ENCODE assay signal across 16 cellular contexts in genomic region chr19:38813932-38814331, GRCh38. TPM values are rescaled to one million over a fixed set of nuclear protein-coding genes. Genes with fewer than 3 reads are reported as not detected.
DNase-seq lines count a peak whose midpoint lies in the region; ATAC-seq, FAIRE-seq and TF ChIP-seq lines count a peak whose summit lies in the region.
"Not testable (repeated sequence)": the region's sequence is repeated elsewhere in the genome, so short reads cannot be mapped to it uniquely, and the experiment has no call there.
"Had no signal": no experiment of that assay in that cellular context is flagged by ENCODE, and none has a peak within 500 bp of the region (broad histone marks: within the 10 kb centered on the region; RNA-seq: fewer than 3 reads in every experiment).

No MANE protein-coding gene starts in this region.

- in situ Hi-C loops in K562 (cut with MboI): not testable (repeated sequence)

- not testable (repeated sequence) for H3K4me3 Mint-ChIP-seq in stimulated activated effector memory CD8-positive, alpha-beta T cell treated with anti-CD3 and anti-CD28 coated beads, Interleukin-12 subunit alpha, Interleukin-12 subunit beta, amount 100 ng/mL, for 72 hours

- H3K9me3 Mint-ChIP-seq in stimulated activated effector memory CD8-positive, alpha-beta T cell treated with anti-CD3 and anti-CD28 coated beads, Interleukin-12 subunit alpha, Interleukin-12 subunit beta, amount 100 ng/mL, for 72 hours: not testable (repeated sequence)

- CTCF ChIA-PET in K562 (lab: Yijun Ruan, JAX; ENCODE audit: low intra/inter-chr PET ratio): not testable (repeated sequence)

- BruUV-seq in K562 (replicated peaks; lab: Mats Ljungman, UMichigan): not testable (repeated sequence)

- 35% methylated on average over 2 of the region's 2 CpGs for WGBS in K562 (ENCODE audit: insufficient coverage, low coverage, missing lambda C conversion rate)

- H3K4me1 ChIP-seq in Peyer's patch (peaks cover 0 to 23% (median 2%) of the 10 kb centered on the region in 4 donors), K562 (replicated peaks in 1 of 2; ENCODE audit: control insufficient read depth in 2 of 2, insufficient read depth in 2 of 2, low read length in 2 of 2) (peaks cover 4 to 35% of the 10 kb centered on the region in 2 experiments; a peak in 4 of 5 replicates), duodenal mucosa (ENCODE audit: control insufficient read depth in 1 of 2, insufficient read depth in 2 of 2, low read length in 2 of 2) (peaks cover 38 to 42% of the 10 kb centered on the region in 2 donors)
- H3K4me1 ChIP-seq in muscle layer of duodenum (ENCODE audit: control insufficient read depth in 1 of 2, insufficient read depth in 2 of 2, low read length in 2 of 2): not testable (repeated sequence)

- H3K27ac ChIP-seq in 22Rv1 (peak overlapping the region; percentile 50), Peyer's patch (peak overlapping the region in 3 of 4 donors; percentile 75 to 96 (median 85)), duodenal mucosa (ENCODE audit: low read depth, low read length) (peak overlapping the region; percentile 10), muscle layer of duodenum (ENCODE audit: low read length) (peak overlapping the region; percentile 31)
- not testable (repeated sequence) for H3K27ac ChIP-seq in K562 (ENCODE audit: extremely low read depth, low read depth, low read length)

- not testable (repeated sequence) for H3K4me1 Mint-ChIP-seq in stimulated activated effector memory CD8-positive, alpha-beta T cell treated with anti-CD3 and anti-CD28 coated beads, Interleukin-12 subunit alpha, Interleukin-12 subunit beta, amount 100 ng/mL, for 72 hours

- intact Hi-C loops in K562 (cut with micrococcal nuclease): not testable (repeated sequence)

- not testable (repeated sequence) for H3K9ac ChIP-seq in K562 (ENCODE audit: insufficient read depth in 1 of 2, low read depth in 2 of 2, low read length in 2 of 2); duodenal mucosa (ENCODE audit: low read depth in 1 of 2, low read length in 2 of 2)

- TF ChIP-seq POLR2A in Peyer's patch (IDR thresholded peaks at IDR 0.05); K562 (conservative IDR thresholded peaks at IDR 0.05): not testable (repeated sequence)

- FAIRE-seq in K562 (lab: Jason Lieb, UNC): peak; percentile 23

- H3K36me3 ChIP-seq in Peyer's patch (peaks cover 0 to 24% (median 0%) of the 10 kb centered on the region in 3 donors), K562 (ENCODE audit: control insufficient read depth, insufficient read depth, low read length) (peaks cover 22% of the 10 kb centered on the region; the same call in 2 of the 3 replicates), duodenal mucosa (ENCODE audit: control insufficient read depth in 1 of 2, insufficient read depth in 2 of 2, low read length in 2 of 2) (peaks cover 19 to 37% of the 10 kb centered on the region in 2 donors), muscle layer of duodenum (ENCODE audit: control insufficient read depth in 1 of 2, insufficient read depth in 2 of 2, low read length in 2 of 2) (peaks cover 12 to 33% of the 10 kb centered on the region in 2 donors)

- H3K4me3 ChIP-seq in Peyer's patch: peak overlapping the region in 2 of 4 donors; percentile 40 to 56
- H3K4me3 ChIP-seq in K562; duodenal mucosa (ENCODE audit: low read depth in 1 of 2, low read length in 2 of 2); muscle layer of duodenum (ENCODE audit: low read depth in 1 of 2, low read length in 2 of 2): not testable (repeated sequence)

- not testable (repeated sequence) for TF ChIP-seq CTCF in 22Rv1 (IDR thresholded peaks at IDR 0.05); Peyer's patch (IDR thresholded peaks at IDR 0.05); K562 (IDR thresholded peaks at IDR 0.05 in 2 of 3, conservative IDR thresholded peaks at IDR 0.05 in 1 of 3; ENCODE audit: insufficient read depth in 2 of 3, low read depth in 1 of 3, low read length in 3 of 3)

- not testable (repeated sequence) for TF ChIP-seq EP300 in K562 (IDR thresholded peaks at IDR 0.05; ENCODE audit: low read length)

- not testable (repeated sequence) for H3K27me3 ChIP-seq in Peyer's patch; K562 (ENCODE audit: control insufficient read depth in 2 of 2, insufficient read depth in 2 of 2, low read length in 2 of 2); duodenal mucosa (ENCODE audit: control insufficient read depth in 1 of 2, insufficient read depth in 2 of 2, low read length in 2 of 2); muscle layer of duodenum (ENCODE audit: low read depth, low read length)

- POLR2A ChIA-PET in K562 (lab: Yijun Ruan, JAX): interaction anchor here (0.6 to 3.2 kb wide), 3 partner anchors 18 to 86 kb away, joined by 3 to 14 read pairs (median 7); partner anchors contain the start of gene ECH1

- not testable (repeated sequence) for H2AFZ ChIP-seq in K562 (ENCODE audit: low read depth, low read length)

- peak overlapping the region; percentile 48 for H3K27ac Mint-ChIP-seq in stimulated activated effector memory CD8-positive, alpha-beta T cell treated with anti-CD3 and anti-CD28 coated beads, Interleukin-12 subunit alpha, Interleukin-12 subunit beta, amount 100 ng/mL, for 72 hours

- not testable (repeated sequence) for H3K9me1 ChIP-seq in K562 (ENCODE audit: control insufficient read depth, insufficient read depth, low read length)

- H3K79me2 ChIP-seq in K562 (ENCODE audit: control insufficient read depth, insufficient read depth, low read length): not testable (repeated sequence)

- not testable (repeated sequence) for H3K9me3 ChIP-seq in Peyer's patch; K562 (replicated peaks; ENCODE audit: control insufficient read depth, insufficient read depth, low read depth, low read length); duodenal mucosa (ENCODE audit: control insufficient read depth in 1 of 2, low read length in 2 of 2); muscle layer of duodenum (ENCODE audit: control insufficient read depth in 1 of 2, low read length in 2 of 2)

- ATAC-seq in K562; stimulated activated effector memory CD8-positive, alpha-beta T cell treated with anti-CD3 and anti-CD28 coated beads, Interleukin-12 subunit alpha, Interleukin-12 subunit beta, amount 100 ng/mL, for 72 hours: not testable (repeated sequence)

- TF ChIP-seq RAD21 in K562 (CRISPR knock-in tag; conservative IDR thresholded peaks at IDR 0.05 in 1 of 2, IDR thresholded peaks at IDR 0.05 in 1 of 2): not testable (repeated sequence)

- not testable (repeated sequence) for H4K20me1 ChIP-seq in K562 (replicated peaks; ENCODE audit: control insufficient read depth, insufficient read depth, low read length)

- not testable (repeated sequence) for DNase-seq in Peyer's patch; K562 (ENCODE audit: extremely low read depth in 1 of 4, low spot score in 3 of 4); stimulated activated effector memory CD8-positive, alpha-beta T cell treated with anti-CD3 and anti-CD28 coated beads, Interleukin-12 subunit alpha, Interleukin-12 subunit beta, amount 100 ng/mL, for 72 hours (ENCODE audit: low spot score in 2 of 2)

- peaks cover 33% of the 10 kb centered on the region for H3K36me3 Mint-ChIP-seq in stimulated activated effector memory CD8-positive, alpha-beta T cell treated with anti-CD3 and anti-CD28 coated beads, Interleukin-12 subunit alpha, Interleukin-12 subunit beta, amount 100 ng/mL, for 72 hours

- not testable (repeated sequence) for H3K4me2 ChIP-seq in K562 (ENCODE audit: insufficient read depth, low read length)

RNA-seq across cellular contexts. Expression of gene LGALS4, which starts 1.2 kb away (rescaled TPM):
- total RNA-seq in Peyer's patch (1,000 to 10,000 TPM; 1,215 to 4,170 (median 2,579) TPM), K562 (2014; rRNA removed) (not detected in 2 replicates), K562 (2014; rRNA removed; fragmentation: Illumina TruSeq; extraction: Trizol) (not detected in 2 replicates), K562 (2015; rRNA removed; fragmentation: Illumina TruSeq; extraction: Trizol) (0.18 TPM in 1 of 2 replicates, not detected in the other), K562 (2021) (1.1 and 1.8 TPM in 2 replicates)
- total RNA-seq in K562 (2011; cell fraction: chromatin; rRNA removed; ENCODE audit: low replicate concordance): 0.95 and 3.4 TPM in 2 replicates
- total RNA-seq in K562 (2011; cell fraction: nucleolus; rRNA removed): 2.1 and 2.7 TPM in 2 replicates
- total RNA-seq in K562 (2011; cell fraction: nucleoplasm; rRNA removed): 0.61 and 0.95 TPM in 2 replicates
- polyA plus RNA-seq in K562 (2011; rRNA removed) (0.31 and 0.38 TPM in 2 replicates), K562 (2014; fragmentation: Illumina TruSeq; extraction: Trizol) (0.17 and 0.36 TPM in 2 replicates), K562 (2014; fragmentation: Nextera tagmentation; extraction: Ambion mirVana) (under 1 TPM in 1 of 2 experiments, not detected in 1; 0.08 TPM), K562 (2014; rRNA removed) (0.29 TPM in 1 of 2 replicates, not detected in the other)
- 0.25 and 0.96 TPM in 2 replicates for polyA plus RNA-seq in K562 (2011; cell fraction: cytosol; rRNA removed)
- 3.1 and 3.7 TPM in 2 replicates for polyA plus RNA-seq in K562 (2011; cell fraction: nucleus; rRNA removed)
- 0.58 and 0.64 TPM in 2 replicates for polyA plus RNA-seq in K562 (2012)
- polyA minus RNA-seq in K562 (2011; rRNA and poly(A)+ RNA removed): 0.14 TPM in 1 of 2 replicates, not detected in the other
- not detected in 2 replicates for polyA minus RNA-seq in K562 (2011; cell fraction: cytosol; rRNA and poly(A)+ RNA removed)
- polyA minus RNA-seq in K562 (2011; cell fraction: nucleus; rRNA and poly(A)+ RNA removed): 0.67 TPM in 1 of 2 replicates, not detected in the other
- total RNA-seq: Daoy, G401 had no signal
- polyA plus RNA-seq: CD14-positive monocyte, GM23338 had no signal

RNA-seq across cellular contexts. Expression of gene ECH1, which starts 17.7 kb away (rescaled TPM):
- total RNA-seq in Peyer's patch (100 to 1,000 TPM; 138 to 276 (median 156) TPM), K562 (2014; rRNA removed) (67.3 and 69.6 TPM in 2 replicates), K562 (2014; rRNA removed; fragmentation: Illumina TruSeq; extraction: Trizol) (40.1 and 58.0 TPM in 2 replicates), K562 (2015; rRNA removed; fragmentation: Illumina TruSeq; extraction: Trizol) (84.9 and 98.2 TPM in 2 replicates), K562 (2021) (89.2 and 91.7 TPM in 2 replicates)
- 23.7 and 41.8 TPM in 2 replicates for total RNA-seq in K562 (2011; cell fraction: chromatin; rRNA removed; ENCODE audit: low replicate concordance)
- 32.6 and 33.9 TPM in 2 replicates for total RNA-seq in K562 (2011; cell fraction: nucleolus; rRNA removed)
- total RNA-seq in K562 (2011; cell fraction: nucleoplasm; rRNA removed): 34.1 and 35.9 TPM in 2 replicates
- polyA plus RNA-seq in K562 (2011; rRNA removed) (67.3 and 115 TPM in 2 replicates), K562 (2014; fragmentation: Illumina TruSeq; extraction: Trizol) (133 TPM in 2 replicates), K562 (2014; fragmentation: Nextera tagmentation; extraction: Ambion mirVana) (10 to 100 TPM; 47.5 to 99.9 TPM), K562 (2014; rRNA removed) (55.2 and 118 TPM in 2 replicates)
- 133 and 134 TPM in 2 replicates for polyA plus RNA-seq in K562 (2011; cell fraction: cytosol; rRNA removed)
- 175 and 195 TPM in 2 replicates for polyA plus RNA-seq in K562 (2011; cell fraction: nucleus; rRNA removed)
- polyA plus RNA-seq in K562 (2012): 242 and 243 TPM in 2 replicates
- polyA minus RNA-seq in K562 (2011; rRNA and poly(A)+ RNA removed): 53.8 and 60.0 TPM in 2 replicates
- polyA minus RNA-seq in K562 (2011; cell fraction: cytosol; rRNA and poly(A)+ RNA removed): 38.6 and 49.9 TPM in 2 replicates
- 19.5 and 24.9 TPM in 2 replicates for polyA minus RNA-seq in K562 (2011; cell fraction: nucleus; rRNA and poly(A)+ RNA removed)

RNA-seq across cellular contexts. Expression of gene LGALS7B, which starts 24.9 kb away (rescaled TPM):
- total RNA-seq in Peyer's patch: not detected
- not detected in 2 replicates for total RNA-seq in K562 (2011; cell fraction: chromatin; rRNA removed; ENCODE audit: low replicate concordance)
- total RNA-seq in K562 (2011; cell fraction: nucleolus; rRNA removed): not detected in 2 replicates
- not detected in 2 replicates for total RNA-seq in K562 (2011; cell fraction: nucleoplasm; rRNA removed)
- not detected in 2 replicates for total RNA-seq in K562 (2014; rRNA removed)
- total RNA-seq in K562 (2014; rRNA removed; fragmentation: Illumina TruSeq; extraction: Trizol): not detected in 2 replicates
- total RNA-seq in K562 (2015; rRNA removed; fragmentation: Illumina TruSeq; extraction: Trizol): not detected in 2 replicates
- total RNA-seq in K562 (2021): not detected in 2 replicates
- polyA plus RNA-seq in K562 (2011; rRNA removed): not detected in 2 replicates
- not detected in 2 replicates for polyA plus RNA-seq in K562 (2011; cell fraction: cytosol; rRNA removed)
- polyA plus RNA-seq in K562 (2011; cell fraction: nucleus; rRNA removed): not detected in 2 replicates
- polyA plus RNA-seq in K562 (2012): not detected in 2 replicates
- not detected in 2 replicates for polyA plus RNA-seq in K562 (2014; fragmentation: Illumina TruSeq; extraction: Trizol)
- polyA plus RNA-seq in K562 (2014; fragmentation: Nextera tagmentation; extraction: Ambion mirVana): not detected
- polyA plus RNA-seq in K562 (2014; rRNA removed): not detected in 2 replicates
- not detected in 2 replicates for polyA minus RNA-seq in K562 (2011; rRNA and poly(A)+ RNA removed)
- not detected in 2 replicates for polyA minus RNA-seq in K562 (2011; cell fraction: cytosol; rRNA and poly(A)+ RNA removed)
- polyA minus RNA-seq in K562 (2011; cell fraction: nucleus; rRNA and poly(A)+ RNA removed): not detected in 2 replicates
- total RNA-seq: CD4-positive, alpha-beta T cell; CD8-positive, alpha-beta memory T cell; Daoy; G401; H4; HFFc6 had no signal
- polyA plus RNA-seq: CD14-positive monocyte; CD8-positive, alpha-beta memory T cell had no signal

RNA-seq across cellular contexts. Expression of gene HNRNPL, which starts 35.9 kb away (rescaled TPM):
- 100 to 1,000 TPM; 149 to 229 (median 186) TPM for total RNA-seq in Peyer's patch
- 270 and 391 TPM in 2 replicates for total RNA-seq in K562 (2011; cell fraction: chromatin; rRNA removed; ENCODE audit: low replicate concordance)
- total RNA-seq in K562 (2011; cell fraction: nucleolus; rRNA removed): 228 and 234 TPM in 2 replicates
- total RNA-seq in K562 (2011; cell fraction: nucleoplasm; rRNA removed): 270 and 297 TPM in 2 replicates
- total RNA-seq in K562 (2014; rRNA removed): 313 and 355 TPM in 2 replicates
- total RNA-seq in K562 (2014; rRNA removed; fragmentation: Illumina TruSeq; extraction: Trizol): 375 and 414 TPM in 2 replicates
- 274 and 290 TPM in 2 replicates for total RNA-seq in K562 (2015; rRNA removed; fragmentation: Illumina TruSeq; extraction: Trizol)
- total RNA-seq in K562 (2021): 579 and 605 TPM in 2 replicates
- polyA plus RNA-seq in K562 (2011; rRNA removed): 284 and 572 TPM in 2 replicates
- polyA plus RNA-seq in K562 (2011; cell fraction: cytosol; rRNA removed): 251 and 262 TPM in 2 replicates
- 342 and 362 TPM in 2 replicates for polyA plus RNA-seq in K562 (2011; cell fraction: nucleus; rRNA removed)
- polyA plus RNA-seq in K562 (2012): 353 and 512 TPM in 2 replicates
- 550 and 610 TPM in 2 replicates for polyA plus RNA-seq in K562 (2014; fragmentation: Illumina TruSeq; extraction: Trizol)
- polyA plus RNA-seq in K562 (2014; fragmentation: Nextera tagmentation; extraction: Ambion mirVana): 10 to 100 TPM; 39.5 to 51.4 TPM
- 271 and 299 TPM in 2 replicates for polyA plus RNA-seq in K562 (2014; rRNA removed)
- 359 and 423 TPM in 2 replicates for polyA minus RNA-seq in K562 (2011; rRNA and poly(A)+ RNA removed)
- 278 and 317 TPM in 2 replicates for polyA minus RNA-seq in K562 (2011; cell fraction: cytosol; rRNA and poly(A)+ RNA removed)
- polyA minus RNA-seq in K562 (2011; cell fraction: nucleus; rRNA and poly(A)+ RNA removed): 71.0 and 135 TPM in 2 replicates

RNA-seq across cellular contexts. Expression of gene LGALS7, which starts 40.6 kb away (rescaled TPM):
- total RNA-seq in Peyer's patch: not detected
- not detected in 2 replicates for total RNA-seq in K562 (2011; cell fraction: chromatin; rRNA removed; ENCODE audit: low replicate concordance)
- total RNA-seq in K562 (2011; cell fraction: nucleolus; rRNA removed): not detected in 2 replicates
- total RNA-seq in K562 (2011; cell fraction: nucleoplasm; rRNA removed): not detected in 2 replicates
- not detected in 2 replicates for total RNA-seq in K562 (2014; rRNA removed)
- total RNA-seq in K562 (2014; rRNA removed; fragmentation: Illumina TruSeq; extraction: Trizol): not detected in 2 replicates
- not detected in 2 replicates for total RNA-seq in K562 (2015; rRNA removed; fragmentation: Illumina TruSeq; extraction: Trizol)
- not detected in 2 replicates for total RNA-seq in K562 (2021)
- polyA plus RNA-seq in K562 (2011; rRNA removed): not detected in 2 replicates
- polyA plus RNA-seq in K562 (2011; cell fraction: cytosol; rRNA removed): not detected in 2 replicates
- polyA plus RNA-seq in K562 (2011; cell fraction: nucleus; rRNA removed): not detected in 2 replicates
- not detected in 2 replicates for polyA plus RNA-seq in K562 (2012)
- not detected in 2 replicates for polyA plus RNA-seq in K562 (2014; fragmentation: Illumina TruSeq; extraction: Trizol)
- polyA plus RNA-seq in K562 (2014; fragmentation: Nextera tagmentation; extraction: Ambion mirVana): not detected
- not detected in 2 replicates for polyA plus RNA-seq in K562 (2014; rRNA removed)
- not detected in 2 replicates for polyA minus RNA-seq in K562 (2011; rRNA and poly(A)+ RNA removed)
- polyA minus RNA-seq in K562 (2011; cell fraction: cytosol; rRNA and poly(A)+ RNA removed): not detected in 2 replicates
- not detected in 2 replicates for polyA minus RNA-seq in K562 (2011; cell fraction: nucleus; rRNA and poly(A)+ RNA removed)
- total RNA-seq: CD4-positive, alpha-beta T cell; CD8-positive, alpha-beta memory T cell; Daoy; G401; GM23338; H4; H9; HFFc6 had no signal
- polyA plus RNA-seq: A549; CD14-positive monocyte; CD8-positive, alpha-beta memory T cell had no signal

Comparison
In these comparisons a context has a peak if more than half of its experiments do, and no peak if none do; other contexts are left out.
1. RNA of gene LGALS4, which starts 1.2 kb away (total RNA-seq): 1,215 to 4,170 TPM in Peyer's patch; 0.18 to 3.4 TPM in K562; every median in the first group is over 100 times any median in the second.